ENCODE assay signal across 1 cellular context in genomic region chr1:203692565-203693470, GRCh38.
TF ChIP-seq lines count a peak whose summit lies in the region.

No MANE protein-coding gene starts in this region.

TF ChIP-seq in K562, 482 proteins besides CTCF, POLR2A, EP300 and RAD21 (continued from another document and continues in another):
- TF ChIP-seq, protein P1, sequence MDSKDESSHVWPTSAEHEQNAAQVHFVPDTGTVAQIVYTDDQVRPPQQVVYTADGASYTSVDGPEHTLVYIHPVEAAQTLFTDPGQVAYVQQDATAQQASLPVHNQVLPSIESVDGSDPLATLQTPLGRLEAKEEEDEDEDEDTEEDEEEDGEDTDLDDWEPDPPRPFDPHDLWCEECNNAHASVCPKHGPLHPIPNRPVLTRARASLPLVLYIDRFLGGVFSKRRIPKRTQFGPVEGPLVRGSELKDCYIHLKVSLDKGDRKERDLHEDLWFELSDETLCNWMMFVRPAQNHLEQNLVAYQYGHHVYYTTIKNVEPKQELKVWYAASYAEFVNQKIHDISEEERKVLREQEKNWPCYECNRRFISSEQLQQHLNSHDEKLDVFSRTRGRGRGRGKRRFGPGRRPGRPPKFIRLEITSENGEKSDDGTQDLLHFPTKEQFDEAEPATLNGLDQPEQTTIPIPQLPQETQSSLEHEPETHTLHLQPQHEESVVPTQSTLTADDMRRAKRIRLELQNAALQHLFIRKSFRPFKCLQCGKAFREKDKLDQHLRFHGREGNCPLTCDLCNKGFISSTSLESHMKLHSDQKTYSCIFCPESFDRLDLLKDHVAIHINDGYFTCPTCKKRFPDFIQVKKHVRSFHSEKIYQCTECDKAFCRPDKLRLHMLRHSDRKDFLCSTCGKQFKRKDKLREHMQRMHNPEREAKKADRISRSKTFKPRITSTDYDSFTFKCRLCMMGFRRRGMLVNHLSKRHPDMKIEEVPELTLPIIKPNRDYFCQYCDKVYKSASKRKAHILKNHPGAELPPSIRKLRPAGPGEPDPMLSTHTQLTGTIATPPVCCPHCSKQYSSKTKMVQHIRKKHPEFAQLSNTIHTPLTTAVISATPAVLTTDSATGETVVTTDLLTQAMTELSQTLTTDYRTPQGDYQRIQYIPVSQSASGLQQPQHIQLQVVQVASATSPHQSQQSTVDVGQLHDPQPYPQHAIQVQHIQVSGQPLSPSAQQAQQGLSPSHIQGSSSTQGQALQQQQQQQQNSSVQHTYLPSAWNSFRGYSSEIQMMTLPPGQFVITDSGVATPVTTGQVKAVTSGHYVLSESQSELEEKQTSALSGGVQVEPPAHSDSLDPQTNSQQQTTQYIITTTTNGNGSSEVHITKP (IDR thresholded peaks at IDR 0.05; ENCODE audit: partially characterized antibody), result peak; percentile 47
- TF ChIP-seq RBM25 (IDR thresholded peaks at IDR 0.05; ENCODE audit: low read depth, low read length, severe bottlenecking) (peak; percentile 85), NCOA2 (IDR thresholded peaks at IDR 0.05; ENCODE audit: partially characterized antibody in 2 of 2) (no peak), MNT (conservative IDR thresholded peaks at IDR 0.05) (peak; percentile 47 to 60; a peak in 2 of 4 replicates), MEF2A (IDR thresholded peaks at IDR 0.05; ENCODE audit: control insufficient read depth, low read depth, low read length) (no peak), MAX (CRISPR knock-in tag; IDR thresholded peaks at IDR 0.05) (peak; percentile 59), HDAC1 (IDR thresholded peaks at IDR 0.05) (peak; percentile 48 to 80; a peak in 2 of 4 replicates), TBL1XR1 (IDR thresholded peaks at IDR 0.05; ENCODE audit: low read length in 2 of 2) (peak in 1 of 2 experiments; percentile 49; a peak in 1 of 4 replicates), MEIS2 (IDR thresholded peaks at IDR 0.05; ENCODE audit: partially characterized antibody) (peak; percentile 69), CBFA2T2 (conservative IDR thresholded peaks at IDR 0.05) (peak; percentile 62), SMARCA5 (IDR thresholded peaks at IDR 0.05) (peak; percentile 81), ZFX (CRISPR knock-in tag; IDR thresholded peaks at IDR 0.05) (peak; percentile 32; the same call in 1 of the 2 replicates), ZNF592 (IDR thresholded peaks at IDR 0.05) (peak; percentile 68; the same call in 1 of the 2 replicates), GTF2F1 (IDR thresholded peaks at IDR 0.05; ENCODE audit: low read depth, low read length) (0 out of 2 replicates have a peak, but pooled peaks have one; percentile 36), PHB (CRISPR knock-in tag; IDR thresholded peaks at IDR 0.05) (0 out of 2 replicates have a peak, but pooled peaks have one; percentile 7), CHD4 (IDR thresholded peaks at IDR 0.05; ENCODE audit: insufficient read depth, insufficient replicate concordance, low read depth, low read length, poor library complexity, severe bottlenecking) (peak; percentile 64), L3MBTL2 (IDR thresholded peaks at IDR 0.05) (peak; percentile 30; the same call in 1 of the 2 replicates), ARNT (IDR thresholded peaks at IDR 0.05) (peak in 1 of 2 experiments; percentile 62; a peak in 1 of 4 replicates), RAD51 (IDR thresholded peaks at IDR 0.05; ENCODE audit: borderline replicate concordance, low read depth) (0 out of 2 replicates have a peak, but pooled peaks have one; percentile 4), PATZ1 (CRISPR knock-in tag; IDR thresholded peaks at IDR 0.05; ENCODE audit: borderline replicate concordance) (no peak), HDAC2 (IDR thresholded peaks at IDR 0.05) (peak; percentile 95), ASH1L (IDR thresholded peaks at IDR 0.05; ENCODE audit: borderline replicate concordance, low read depth, partially characterized antibody) (no peak), SPI1 (IDR thresholded peaks at IDR 0.05; ENCODE audit: borderline replicate concordance, low read depth, low read length) (0 out of 2 replicates have a peak, but pooled peaks have one; percentile 1), TOE1 (IDR thresholded peaks at IDR 0.05; ENCODE audit: borderline replicate concordance) (peak; percentile 34; the same call in 1 of the 2 replicates), TOE1 (CRISPR knock-in tag; IDR thresholded peaks at IDR 0.05; ENCODE audit: borderline replicate concordance, low read depth) (no peak), PCBP2 (IDR thresholded peaks at IDR 0.05; ENCODE audit: low read depth, low read length, poor library complexity, severe bottlenecking) (no peak), ATF3 (IDR thresholded peaks at IDR 0.05) (peak; percentile 49), ATF3 (CRISPR knock-in tag; conservative IDR thresholded peaks at IDR 0.05) (no peak), NR2F6 (CRISPR knock-in tag; IDR thresholded peaks at IDR 0.05) (no peak), CREM (IDR thresholded peaks at IDR 0.05; ENCODE audit: low read depth) (peak; percentile 54), POLR2AphosphoS5 (IDR thresholded peaks at IDR 0.05; ENCODE audit: control insufficient read depth, insufficient read depth, low read depth, low read length) (peak; percentile 53; the same call in 1 of the 2 replicates), KAT8 (IDR thresholded peaks at IDR 0.05; ENCODE audit: low read depth) (no peak), ZEB2 (IDR thresholded peaks at IDR 0.05) (peak; percentile 16; the same call in 1 of the 2 replicates), BCL6 (CRISPR knock-in tag; IDR thresholded peaks at IDR 0.05) (no peak), GATAD2A (IDR thresholded peaks at IDR 0.05) (0 out of 2 replicates have a peak, but pooled peaks have one; percentile 27), HLTF (IDR thresholded peaks at IDR 0.05) (0 out of 2 replicates have a peak, but pooled peaks have one; percentile 36), ZNF165 (CRISPR knock-in tag; IDR thresholded peaks at IDR 0.05; ENCODE audit: borderline replicate concordance) (no peak), MYNN (IDR thresholded peaks at IDR 0.05) (peak; percentile 59; the same call in 1 of the 2 replicates), MYNN (CRISPR knock-in tag; IDR thresholded peaks at IDR 0.05) (no peak), TEAD1 (CRISPR knock-in tag; IDR thresholded peaks at IDR 0.05) (0 out of 4 replicates have a peak, but pooled peaks of 1 of the 2 experiments have one; percentile 22), TBP (optimal IDR thresholded peaks at IDR 0.05; ENCODE audit: low read depth, low read length) (peak; percentile 58), KLF1 (tag; IDR thresholded peaks at IDR 0.05) (peak; percentile 73), HDGF (IDR thresholded peaks at IDR 0.05) (peak; percentile 70; the same call in 1 of the 2 replicates), RCOR1 (IDR thresholded peaks at IDR 0.05; ENCODE audit: borderline replicate concordance in 1 of 2, low read depth in 2 of 2, low read length in 2 of 2) (peak; percentile 68 to 94; a peak in 3 of 4 replicates)
- TF ChIP-seq, protein P2, sequence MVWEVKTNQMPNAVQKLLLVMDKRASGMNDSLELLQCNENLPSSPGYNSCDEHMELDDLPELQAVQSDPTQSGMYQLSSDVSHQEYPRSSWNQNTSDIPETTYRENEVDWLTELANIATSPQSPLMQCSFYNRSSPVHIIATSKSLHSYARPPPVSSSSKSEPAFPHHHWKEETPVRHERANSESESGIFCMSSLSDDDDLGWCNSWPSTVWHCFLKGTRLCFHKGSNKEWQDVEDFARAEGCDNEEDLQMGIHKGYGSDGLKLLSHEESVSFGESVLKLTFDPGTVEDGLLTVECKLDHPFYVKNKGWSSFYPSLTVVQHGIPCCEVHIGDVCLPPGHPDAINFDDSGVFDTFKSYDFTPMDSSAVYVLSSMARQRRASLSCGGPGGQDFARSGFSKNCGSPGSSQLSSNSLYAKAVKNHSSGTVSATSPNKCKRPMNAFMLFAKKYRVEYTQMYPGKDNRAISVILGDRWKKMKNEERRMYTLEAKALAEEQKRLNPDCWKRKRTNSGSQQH (CRISPR knock-in tag; IDR thresholded peaks at IDR 0.05), result no peak
- TF ChIP-seq, protein P3, sequence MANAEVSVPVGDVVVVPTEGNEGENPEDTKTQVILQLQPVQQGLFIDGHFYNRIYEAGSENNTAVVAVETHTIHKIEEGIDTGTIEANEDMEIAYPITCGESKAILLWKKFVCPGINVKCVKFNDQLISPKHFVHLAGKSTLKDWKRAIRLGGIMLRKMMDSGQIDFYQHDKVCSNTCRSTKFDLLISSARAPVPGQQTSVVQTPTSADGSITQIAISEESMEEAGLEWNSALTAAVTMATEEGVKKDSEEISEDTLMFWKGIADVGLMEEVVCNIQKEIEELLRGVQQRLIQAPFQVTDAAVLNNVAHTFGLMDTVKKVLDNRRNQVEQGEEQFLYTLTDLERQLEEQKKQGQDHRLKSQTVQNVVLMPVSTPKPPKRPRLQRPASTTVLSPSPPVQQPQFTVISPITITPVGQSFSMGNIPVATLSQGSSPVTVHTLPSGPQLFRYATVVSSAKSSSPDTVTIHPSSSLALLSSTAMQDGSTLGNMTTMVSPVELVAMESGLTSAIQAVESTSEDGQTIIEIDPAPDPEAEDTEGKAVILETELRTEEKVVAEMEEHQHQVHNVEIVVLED (CRISPR knock-in tag; IDR thresholded peaks at IDR 0.05), result no peak
- TF ChIP-seq, protein P4, sequence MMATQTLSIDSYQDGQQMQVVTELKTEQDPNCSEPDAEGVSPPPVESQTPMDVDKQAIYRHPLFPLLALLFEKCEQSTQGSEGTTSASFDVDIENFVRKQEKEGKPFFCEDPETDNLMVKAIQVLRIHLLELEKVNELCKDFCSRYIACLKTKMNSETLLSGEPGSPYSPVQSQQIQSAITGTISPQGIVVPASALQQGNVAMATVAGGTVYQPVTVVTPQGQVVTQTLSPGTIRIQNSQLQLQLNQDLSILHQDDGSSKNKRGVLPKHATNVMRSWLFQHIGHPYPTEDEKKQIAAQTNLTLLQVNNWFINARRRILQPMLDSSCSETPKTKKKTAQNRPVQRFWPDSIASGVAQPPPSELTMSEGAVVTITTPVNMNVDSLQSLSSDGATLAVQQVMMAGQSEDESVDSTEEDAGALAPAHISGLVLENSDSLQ (IDR thresholded peaks at IDR 0.05), result peak; percentile 64; the same call in 1 of the 2 replicates
- TF ChIP-seq, protein P5, sequence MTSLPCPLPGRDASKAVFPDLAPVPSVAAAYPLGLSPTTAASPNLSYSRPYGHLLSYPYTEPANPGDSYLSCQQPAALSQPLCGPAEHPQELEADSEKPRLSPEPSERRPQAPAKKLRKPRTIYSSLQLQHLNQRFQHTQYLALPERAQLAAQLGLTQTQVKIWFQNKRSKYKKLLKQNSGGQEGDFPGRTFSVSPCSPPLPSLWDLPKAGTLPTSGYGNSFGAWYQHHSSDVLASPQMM (CRISPR knock-in tag; IDR thresholded peaks at IDR 0.05), result no peak
